Comparison of ENCODE assay signal across 8 cellular contexts in genomic region chr17:62477111-62477510, GRCh38. TPM values are rescaled to one million over a fixed set of nuclear protein-coding genes. Genes with fewer than 3 reads are reported as not detected.
DNase-seq lines count a peak whose midpoint lies in the region; ATAC-seq and TF ChIP-seq lines count a peak whose summit lies in the region.
"Not testable (repeated sequence)": the region's sequence is repeated elsewhere in the genome, so short reads cannot be mapped to it uniquely, and the experiment has no call there.

No MANE protein-coding gene starts in this region.

- H3K27ac ChIP-seq in DOHH2 (ENCODE audit: low read depth, low read length), result peak overlapping the region; percentile 59
- H3K27ac ChIP-seq in body of pancreas, result peak overlapping the region in 3 of 4 donors; percentile 87 to 93 (median 90)
- H3K27ac ChIP-seq in mesodermal cell (ENCODE audit: low read depth, low read length, severe bottlenecking), result not testable (repeated sequence)
- H3K27ac ChIP-seq in sigmoid colon, result peak overlapping the region; percentile 84 to 98 (median 96)
- peak overlapping the region; percentile 96 for H3K27ac ChIP-seq in vagina

- not testable (repeated sequence) for H3K27me3 ChIP-seq in DOHH2 (ENCODE audit: control insufficient read depth, low read length); body of pancreas; sigmoid colon; vagina

- H3K79me2 ChIP-seq in DOHH2 (ENCODE audit: control insufficient read depth, low read length), result peaks cover 58% of the 10 kb centered on the region

- H3K9me3 ChIP-seq in DOHH2 (ENCODE audit: control insufficient read depth, insufficient read depth, low read length); body of pancreas; mesodermal cell (ENCODE audit: control insufficient read depth, low read length); sigmoid colon; vagina: not testable (repeated sequence)

- CTCF ChIA-PET in activated CD4-positive, alpha-beta memory T cell treated with anti-CD3 and anti-CD28 coated beads for 36 hours (lab: Charles Lee), result not testable (repeated sequence)

- DNase-seq in NAMALWA (ENCODE audit: low spot score), result peak; percentile 22
- DNase-seq in activated CD4-positive, alpha-beta memory T cell treated with anti-CD3 and anti-CD28 coated beads for 36 hours; body of pancreas; fibroblast of mammary gland (ENCODE audit: low read depth); sigmoid colon; vagina (ENCODE audit: extremely low spot score in 2 of 2): not testable (repeated sequence)

- H4K20me1 ChIP-seq in DOHH2 (ENCODE audit: control insufficient read depth, insufficient read depth, low read depth, low read length), result not testable (repeated sequence)

- not testable (repeated sequence) for TF ChIP-seq EP300 in sigmoid colon (IDR thresholded peaks at IDR 0.05)

- peak overlapping the region; percentile 53 for H3K27ac Mint-ChIP-seq in activated CD4-positive, alpha-beta memory T cell treated with anti-CD3 and anti-CD28 coated beads for 36 hours

- peaks cover 30% of the 10 kb centered on the region for H3K36me3 ChIP-seq in DOHH2 (ENCODE audit: control insufficient read depth, low read length)
- H3K36me3 ChIP-seq in body of pancreas (replicated peaks in 1 of 2; ENCODE audit: insufficient read depth in 1 of 2, low read depth in 2 of 2); vagina: not testable (repeated sequence)
- peaks cover 14% of the 10 kb centered on the region for H3K36me3 ChIP-seq in mesodermal cell (ENCODE audit: control insufficient read depth, insufficient read depth, low read length)
- peaks cover 0 to 11% (median 0%) of the 10 kb centered on the region in 4 donors for H3K36me3 ChIP-seq in sigmoid colon

- WGBS in body of pancreas, 2 donors, result 87% methylated on average over 8 of the region's 8 CpGs
- 94 to 97% methylated on average over 5 to 6 of the region's 8 CpGs for WGBS in mesodermal cell (ENCODE audit: insufficient coverage in 2 of 2), 2 experiments
- 91 to 92% methylated on average over 8 of the region's 8 CpGs for WGBS in sigmoid colon, 2 donors

- TF ChIP-seq POLR2A in body of pancreas (IDR thresholded peaks at IDR 0.05); sigmoid colon (IDR thresholded peaks at IDR 0.05); vagina (IDR thresholded peaks at IDR 0.05): not testable (repeated sequence)

- H3K9me2 ChIP-seq in DOHH2 (replicated peaks; ENCODE audit: control insufficient read depth, low read length), result not testable (repeated sequence)

- not testable (repeated sequence) for H3F3A ChIP-seq in DOHH2 (ENCODE audit: control insufficient read depth, insufficient read depth)

- peak overlapping the region; percentile 85 for H3K4me2 ChIP-seq in DOHH2 (ENCODE audit: low read length)

- peak overlapping the region; percentile 73 for H3K4me3 Mint-ChIP-seq in activated CD4-positive, alpha-beta memory T cell treated with anti-CD3 and anti-CD28 coated beads for 36 hours

- H3K9me3 Mint-ChIP-seq in activated CD4-positive, alpha-beta memory T cell treated with anti-CD3 and anti-CD28 coated beads for 36 hours, result not testable (repeated sequence)

- H3K4me1 Mint-ChIP-seq in activated CD4-positive, alpha-beta memory T cell treated with anti-CD3 and anti-CD28 coated beads for 36 hours (ENCODE audit: low read depth), result peaks cover 21% of the 10 kb centered on the region

- peaks cover 22% of the 10 kb centered on the region for H3K4me1 ChIP-seq in DOHH2 (ENCODE audit: control insufficient read depth, low read length)
- peaks cover 23% of the 10 kb centered on the region for H3K4me1 ChIP-seq in body of pancreas
- not testable (repeated sequence) for H3K4me1 ChIP-seq in mesodermal cell (ENCODE audit: control insufficient read depth, insufficient read depth, low read length, poor library complexity, severe bottlenecking)
- peaks cover 0 to 26% (median 19%) of the 10 kb centered on the region in 4 donors for H3K4me1 ChIP-seq in sigmoid colon
- peaks cover 33% of the 10 kb centered on the region for H3K4me1 ChIP-seq in vagina

- TF ChIP-seq CTCF in DOHH2 (IDR thresholded peaks at IDR 0.05; ENCODE audit: low read depth, low read length, poor library complexity, severe bottlenecking); body of pancreas (IDR thresholded peaks at IDR 0.05); fibroblast of mammary gland (conservative IDR thresholded peaks at IDR 0.05; ENCODE audit: control insufficient read depth, insufficient read depth, low read depth, low read length); sigmoid colon (IDR thresholded peaks at IDR 0.05); vagina (IDR thresholded peaks at IDR 0.05): not testable (repeated sequence)

- peak overlapping the region; percentile 86 for H3K4me3 ChIP-seq in DOHH2 (ENCODE audit: low read length)
- not testable (repeated sequence) for H3K4me3 ChIP-seq in body of pancreas
- peak overlapping the region; percentile 54 for H3K4me3 ChIP-seq in fibroblast of mammary gland (ENCODE audit: control insufficient read depth, low read depth, low read length)
- H3K4me3 ChIP-seq in mesodermal cell (ENCODE audit: extremely low read depth, insufficient read depth, low read length, poor library complexity, severe bottlenecking), result peak overlapping the region; percentile 61
- H3K4me3 ChIP-seq in sigmoid colon, result peak overlapping the region in 2 of 4 donors; percentile 83 to 87
- peak overlapping the region; percentile 61 to 76 for H3K4me3 ChIP-seq in vagina

- H3K36me3 Mint-ChIP-seq in activated CD4-positive, alpha-beta memory T cell treated with anti-CD3 and anti-CD28 coated beads for 36 hours, result peaks cover 11% of the 10 kb centered on the region

- ATAC-seq in body of pancreas, result not testable (repeated sequence)

- intact Hi-C loops in activated CD4-positive, alpha-beta memory T cell treated with anti-CD3 and anti-CD28 coated beads for 36 hours (cut with micrococcal nuclease), result loop anchor here (5.0 kb wide), 1 partner anchor 55 kb away; the partner anchor contains the start of gene METTL2A
- intact Hi-C loops in body of pancreas (cut with DNase I); sigmoid colon (cut with DNase I); vagina (cut with DNase I): not testable (repeated sequence)

- H3K27me3 Mint-ChIP-seq in activated CD4-positive, alpha-beta memory T cell treated with anti-CD3 and anti-CD28 coated beads for 36 hours, result not testable (repeated sequence)

- POLR2A ChIA-PET in activated CD4-positive, alpha-beta memory T cell treated with anti-CD3 and anti-CD28 coated beads for 36 hours (lab: Charles Lee), result not testable (repeated sequence)

RNA-seq across cellular contexts. Expression of gene TLK2, which starts 1.5 kb away (rescaled TPM):
- total RNA-seq in activated CD4-positive, alpha-beta memory T cell treated with anti-CD3 and anti-CD28 coated beads for 36 hours, result 10 to 100 TPM; 30.7 to 31.6 TPM
- total RNA-seq in body of pancreas (10 to 100 TPM; 20.8 to 54.1 TPM), sigmoid colon (10 to 100 TPM; 30.7 to 59.3 (median 36.0) TPM), vagina (40.3 TPM)
- polyA plus RNA-seq in mesodermal cell (2013, experiment 1 of 2), result 39.1 TPM
- 41.6 TPM for polyA plus RNA-seq in mesodermal cell (2013, experiment 2 of 2)
- polyA plus RNA-seq in sigmoid colon, result 10 to 100 TPM; 21.1 to 28.8 (median 22.2) TPM

RNA-seq across cellular contexts. Expression of gene METTL2A, which starts 53.4 kb away (rescaled TPM):
- 10 to 100 TPM; 26.6 to 27.4 TPM for total RNA-seq in activated CD4-positive, alpha-beta memory T cell treated with anti-CD3 and anti-CD28 coated beads for 36 hours
- 10 to 100 TPM in 1 of 2 donors, under 1 TPM in 1; 0.99 to 14.0 TPM for total RNA-seq in body of pancreas
- polyA plus RNA-seq in mesodermal cell (2013, experiment 1 of 2), result 20.9 TPM
- 17.5 TPM for polyA plus RNA-seq in mesodermal cell (2013, experiment 2 of 2)
- 10 to 100 TPM in 3 of 4 donors, 1 to 10 TPM in 1; 8.6 to 17.8 (median 12.2) TPM for total RNA-seq in sigmoid colon
- polyA plus RNA-seq in sigmoid colon, result 10 to 100 TPM in 2 of 3 donors, 1 to 10 TPM in 1; 9.6 to 17.5 (median 15.7) TPM
- 14.0 TPM for total RNA-seq in vagina
